ENCODE assay signal across 18 cellular contexts in genomic region chr22:49535527-49536125, GRCh38.
DNase-seq lines count a peak whose midpoint lies in the region; ATAC-seq, FAIRE-seq and TF ChIP-seq lines count a peak whose summit lies in the region.
"Had no signal": no experiment of that assay in that cellular context is flagged by ENCODE, and none has a peak within 500 bp of the region (broad histone marks: within the 10 kb centered on the region; RNA-seq: fewer than 3 reads in every experiment).

No MANE protein-coding gene starts in this region.

- H3K27me3 ChIP-seq in H7 (ENCODE audit: control insufficient read depth, insufficient read depth, low read length) (no peaks in the 10 kb centered on the region), NT2/D1 (ENCODE audit: insufficient read depth, insufficient read length) (no peaks in the 10 kb centered on the region)

- ATAC-seq in HG02885 (IDR thresholded peaks at IDR 0.05; ENCODE audit: poor library complexity, unreplicated experiment) = no peak
- no peak for ATAC-seq in HG02610 (IDR thresholded peaks at IDR 0.05; ENCODE audit: unreplicated experiment)
- ATAC-seq: Panc1, Right ventricle myocardium inferior had no signal

- H3K36me3 ChIP-seq in H7 (replicated peaks; ENCODE audit: control insufficient read depth, insufficient read depth, low read length) (no peaks in the 10 kb centered on the region), NT2/D1 (ENCODE audit: insufficient read depth, insufficient read length, low read length) (no peaks in the 10 kb centered on the region), kidney (ENCODE audit: control insufficient read depth in 1 of 2, insufficient read depth in 2 of 2, low read length in 2 of 2) (no peaks in the 10 kb centered on the region)

- H3K27ac ChIP-seq in kidney (ENCODE audit: low read depth in 2 of 2, low read length in 2 of 2) = no peak overlapping the region
- H3K27ac ChIP-seq: SK-N-MC had no signal

- no peak for FAIRE-seq in kidney (lab: Jason Lieb, UNC)
- FAIRE-seq: GM12891 had no signal

- DNase-seq in H7 = peak; percentile 72
- no peak for DNase-seq in NT2/D1 (ENCODE audit: low read depth, low spot score)
- peak; percentile 59 for DNase-seq in kidney
- DNase-seq in posterior vena cava (ENCODE audit: low spot score) = peak; percentile 58
- DNase-seq in H4 (ENCODE audit: low spot score) = no peak
- no peak for DNase-seq in NCI-H82 treated with DMSO at 0.1 percent for 48 hours (lab: John Stamatoyannopoulos, UW; ENCODE audit: unreplicated experiment)
- DNase-seq: ACHN, Calu3, NCI-H1048, NCI-H146, NCI-H345, NCI-H526 treated with DMSO at 0.1 percent for 48 hours had no signal

- H3K4me3 ChIP-seq in H7 (ENCODE audit: insufficient read depth, low read depth, low read length) (no peak overlapping the region), NT2/D1 (ENCODE audit: insufficient read length, low read depth) (no peak overlapping the region), kidney (ENCODE audit: low read length in 2 of 2) (no peak overlapping the region)
- H3K4me3 ChIP-seq: SK-N-MC had no signal

- peak overlapping the region; percentile 32 for H3K9ac ChIP-seq in NT2/D1 (ENCODE audit: insufficient read length, low read depth)
- no peak overlapping the region for H3K9ac ChIP-seq in kidney (ENCODE audit: low read length in 2 of 2)

- TF ChIP-seq CTCF in kidney (IDR thresholded peaks at IDR 0.05; ENCODE audit: borderline replicate concordance, extremely low read depth, insufficient read depth) = no peak

- H3K4me1 ChIP-seq in NT2/D1 (ENCODE audit: insufficient read depth, insufficient read length) (peaks cover 3% of the 10 kb centered on the region), kidney (ENCODE audit: control insufficient read depth in 1 of 2, insufficient read depth in 1 of 2, low read depth in 1 of 2, low read length in 2 of 2) (no peaks in the 10 kb centered on the region)

- intact Hi-C loops in kidney (cut with DNase I) (no loop called here), posterior vena cava (cut with DNase I) (no loop called here)

- H3K9me3 ChIP-seq in NT2/D1 (ENCODE audit: insufficient read depth, low read length) (no peaks in the 10 kb centered on the region), kidney (ENCODE audit: control insufficient read depth in 1 of 2, low read length in 2 of 2) (no peaks in the 10 kb centered on the region)

Comparison
In these comparisons a context has a peak if more than half of its experiments do, and no peak if none do; other contexts are left out.
1. DNase-seq: peak in H7 (single experiment), kidney (single experiment) and posterior vena cava (single experiment); none in NT2/D1 (single experiment), H4 (single experiment) and NCI-H82 treated with DMSO at 0.1 percent for 48 hours (single experiment).